ENCODE assay signal across 1 cellular context in genomic region chr4:56762484-56763250, GRCh38.
TF ChIP-seq lines count a peak whose summit lies in the region.

No MANE protein-coding gene starts in this region.

TF ChIP-seq in HepG2, 621 proteins besides CTCF, POLR2A, EP300 and RAD21:
- TF ChIP-seq ZNF580 (CRISPR knock-in tag; IDR thresholded peaks at IDR 0.05; ENCODE audit: borderline replicate concordance, low read depth) (no peak), MAFK (conservative IDR thresholded peaks at IDR 0.05 in 1 of 2, IDR thresholded peaks at IDR 0.05 in 1 of 2; ENCODE audit: low read length in 2 of 2) (peak; percentile 34 to 81; a peak in 3 of 4 replicates), MAFF (IDR thresholded peaks at IDR 0.05; ENCODE audit: low read depth, low read length) (peak; percentile 63)
